14 cellular contexts compared by ENCODE assay signal in the genomic region with DNA sequence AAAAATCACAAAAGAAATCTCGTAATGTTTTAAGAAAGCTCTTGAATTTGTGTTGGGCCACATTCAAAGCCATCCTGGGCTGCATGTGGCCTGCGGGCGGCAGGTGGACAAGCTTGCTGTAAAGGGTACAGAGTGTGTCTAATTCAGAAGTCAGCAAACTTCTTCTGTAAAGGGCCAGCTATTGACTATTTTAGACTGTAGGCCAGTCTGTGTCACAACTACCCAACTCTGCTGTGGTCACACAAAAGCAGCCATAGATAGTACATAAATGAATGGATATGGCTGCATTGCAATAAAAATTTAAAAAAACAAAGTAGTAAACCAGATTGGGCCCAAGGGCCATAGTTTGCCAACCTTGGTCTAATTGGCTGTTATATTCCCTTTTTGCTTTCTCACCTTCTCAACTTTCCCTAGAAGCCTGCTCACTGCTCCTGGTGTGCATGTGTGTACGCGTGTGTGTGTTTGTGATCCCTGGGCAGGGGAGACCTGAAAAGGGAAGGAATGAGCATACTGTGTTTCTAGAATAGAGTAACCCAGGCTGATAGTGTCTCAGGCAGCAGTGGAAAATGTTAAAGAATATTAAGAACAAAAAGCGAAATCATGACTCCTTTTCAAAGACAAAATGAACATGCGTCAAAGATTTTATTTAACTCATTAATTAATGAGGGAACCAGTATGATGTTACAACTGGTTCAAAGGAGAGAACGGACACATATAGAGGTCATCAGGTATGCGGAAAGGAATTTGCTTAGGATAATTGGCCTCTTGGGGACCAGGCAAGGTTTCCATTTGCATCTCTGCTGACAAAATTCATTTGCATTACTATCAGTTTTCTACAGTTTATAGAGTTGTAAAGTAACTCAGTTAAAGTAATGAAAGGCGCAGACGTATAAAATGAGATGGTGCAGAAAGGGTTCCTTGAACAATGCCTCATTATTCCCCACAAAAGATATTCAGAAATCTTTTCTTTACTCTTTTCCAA.
"Had no signal": no experiment of that assay in that cellular context is flagged by ENCODE, and none has a peak within 500 bp of the region (broad histone marks: within the 10 kb centered on the region; RNA-seq: fewer than 3 reads in every experiment).

No MANE protein-coding gene starts in this region.

- H3K36me3 ChIP-seq: heart right ventricle, spleen, upper lobe of left lung had no signal

- H3K27me3 ChIP-seq: heart right ventricle, spleen, upper lobe of left lung had no signal

- H3K4me1 Mint-ChIP-seq: activated B cell treated with CpG ODN at 0.5 μM for 24 hours; activated CD4-positive, alpha-beta T cell treated with anti-CD3 and anti-CD28 coated beads, Interleukin-2, amount 10 ng/mL, durations not matched to agents 24 days and 14 days had no signal

- H3K4me3 Mint-ChIP-seq: activated B cell treated with CpG ODN at 0.5 μM for 24 hours; activated CD4-positive, alpha-beta T cell treated with anti-CD3 and anti-CD28 coated beads, Interleukin-2, amount 10 ng/mL, durations not matched to agents 24 days and 14 days; activated naive CD4-positive, alpha-beta T cell treated with anti-CD3 and anti-CD28 coated beads for 36 hours; nephron progenitor cell had no signal

- H3K4me1 ChIP-seq: spleen had no signal

- H3K4me3 ChIP-seq: heart right ventricle, spleen, upper lobe of left lung had no signal

- ATAC-seq: sciatic nerve had no signal

- H3K9me3 Mint-ChIP-seq: activated B cell treated with CpG ODN at 0.5 μM for 24 hours; activated CD4-positive, alpha-beta T cell treated with anti-CD3 and anti-CD28 coated beads, Interleukin-2, amount 10 ng/mL, durations not matched to agents 24 days and 14 days; activated naive CD4-positive, alpha-beta T cell treated with anti-CD3 and anti-CD28 coated beads for 36 hours had no signal

- FAIRE-seq: colon, endothelial cell of umbilical vein, frontal cortex had no signal

- H3K27ac ChIP-seq: heart right ventricle, spleen, upper lobe of left lung had no signal

- H3K9me3 ChIP-seq: spleen, upper lobe of left lung had no signal

- H3K27ac Mint-ChIP-seq: activated B cell treated with CpG ODN at 0.5 μM for 24 hours; activated CD4-positive, alpha-beta T cell treated with anti-CD3 and anti-CD28 coated beads, Interleukin-2, amount 10 ng/mL, durations not matched to agents 24 days and 14 days; nephron progenitor cell had no signal

- DNase-seq: activated B cell treated with CpG ODN at 0.5 μM for 24 hours; activated CD4-positive, alpha-beta T cell treated with anti-CD3 and anti-CD28 coated beads, Interleukin-2, amount 10 ng/mL, durations not matched to agents 24 days and 14 days; activated CD8-positive, alpha-beta memory T cell treated with anti-CD3 and anti-CD28 coated beads for 24 hours; activated naive CD4-positive, alpha-beta T cell treated with anti-CD3 and anti-CD28 coated beads for 36 hours; heart right ventricle; nephron progenitor cell; spleen; stimulated activated CD4-positive, alpha-beta T cell treated with anti-CD3 and anti-CD28 coated beads, Interleukin-2, amount 100 ng/mL, for 24 hours; stimulated activated naive CD4-positive, alpha-beta T cell; upper lobe of left lung had no signal
